1 cellular context compared by ENCODE assay signal in the genomic region with DNA sequence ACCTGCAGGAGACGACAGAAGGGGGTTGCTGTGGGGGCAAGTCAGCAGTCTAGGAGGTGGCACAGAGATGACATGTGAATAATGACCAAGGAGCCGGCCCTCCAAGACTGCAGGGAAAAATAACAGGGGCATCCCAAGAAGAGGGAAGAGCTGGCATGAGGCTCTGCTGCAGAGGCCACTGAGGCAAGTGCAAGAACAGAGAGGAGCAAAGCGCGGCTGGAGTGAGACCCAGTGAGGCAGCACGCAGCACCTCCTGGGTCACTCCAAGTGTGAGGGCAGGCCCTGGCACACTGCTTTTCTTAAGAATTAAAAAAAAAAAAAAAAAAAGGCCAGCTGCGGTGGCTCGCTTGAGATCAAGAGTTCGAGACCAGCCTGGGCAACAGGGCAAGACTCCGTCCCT.
TF ChIP-seq lines count a peak whose summit lies in the region.

No MANE protein-coding gene starts in this region.

TF ChIP-seq in IMR-90, 13 proteins besides CTCF, POLR2A, EP300 and RAD21:
- TF ChIP-seq FOS (IDR thresholded peaks at IDR 0.05; ENCODE audit: low read depth, low read length) (no peak), CEBPB (IDR thresholded peaks at IDR 0.05; ENCODE audit: low read depth, low read length) (no peak), MXI1 (IDR thresholded peaks at IDR 0.05; ENCODE audit: borderline replicate concordance, low read depth, low read length) (no peak)
TF ChIP-seq in IMR-90: peak in this region for 0.
